Comparison of ENCODE assay signal across 6 cellular contexts in the genomic region with DNA sequence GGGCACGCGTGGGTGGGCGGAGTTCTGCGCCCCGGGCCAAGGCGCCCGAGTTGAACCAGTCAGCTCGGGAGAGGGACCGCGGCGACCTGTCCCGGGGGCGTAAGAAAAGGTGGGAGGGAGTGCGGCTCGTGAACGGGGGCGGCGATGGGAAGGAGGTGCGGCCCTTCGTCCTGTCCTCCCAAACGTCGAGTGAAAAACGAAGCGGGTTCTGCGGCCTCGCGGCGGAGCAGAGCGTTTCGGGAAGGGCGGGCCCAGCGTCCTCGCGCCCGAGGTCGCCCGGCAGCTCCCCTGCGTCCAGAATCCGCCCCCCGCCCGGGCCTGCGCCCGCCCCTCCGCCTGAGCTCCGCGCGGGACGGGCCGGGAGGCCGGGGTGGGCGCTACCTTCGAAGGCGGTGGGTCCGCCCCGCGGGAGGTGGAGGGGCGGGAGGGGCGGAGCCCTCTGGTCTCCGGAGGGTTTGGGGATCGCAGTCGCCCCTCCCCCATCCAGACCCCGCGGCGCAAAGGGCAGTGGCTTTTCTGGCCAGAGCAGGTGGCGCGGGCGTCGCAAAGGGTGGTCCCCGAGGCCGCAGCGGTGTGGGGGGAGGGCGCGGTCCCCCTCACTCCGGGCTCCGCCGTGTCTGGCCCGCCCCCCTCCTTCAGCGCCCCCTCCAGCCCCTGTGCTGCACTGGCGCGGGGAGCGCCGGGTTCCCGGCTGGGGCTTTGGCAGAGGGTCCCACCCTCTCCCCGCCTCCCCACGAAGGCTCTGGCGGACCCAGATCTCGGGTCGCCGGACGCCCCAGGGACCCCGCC. TPM values are rescaled to one million over a fixed set of nuclear protein-coding genes. Genes with fewer than 3 reads are reported as not detected.
DNase-seq lines count a peak whose midpoint lies in the region; ATAC-seq, FAIRE-seq and TF ChIP-seq lines count a peak whose summit lies in the region.

No MANE protein-coding gene starts in this region.

- H3K9me2 ChIP-seq in neural cell (ENCODE audit: insufficient read depth, low read length), result no peaks in the 10 kb centered on the region

- BruUV-seq in K562 (replicated peaks; lab: Mats Ljungman, UMichigan), result no TSS peak

- POLR2A ChIA-PET in K562 (lab: Yijun Ruan, JAX), result interaction anchor here (0.6 to 1.0 kb wide), 3 partner anchors 10 to 213 kb away, joined by 3 to 8 read pairs (median 3); no protein-coding TSS in a partner anchor

- peak overlapping the region; percentile 82; the same call in 2 of the 3 replicates for H3K27ac ChIP-seq in K562 (ENCODE audit: extremely low read depth, low read depth, low read length)
- peak overlapping the region; percentile 95 for H3K27ac ChIP-seq in neural cell (ENCODE audit: low read length)

- H3K4me3 ChIP-seq in K562, result peak overlapping the region; percentile 68
- H3K4me3 ChIP-seq in neural cell (ENCODE audit: low read length), result peak overlapping the region; percentile 93

- TF ChIP-seq CTCF in K562 (IDR thresholded peaks at IDR 0.05 in 2 of 3, conservative IDR thresholded peaks at IDR 0.05 in 1 of 3; ENCODE audit: insufficient read depth in 2 of 3, low read depth in 1 of 3, low read length in 3 of 3) (0 out of 6 replicates have a peak, but pooled peaks of 1 of the 3 experiments have one; percentile 2), neural cell (IDR thresholded peaks at IDR 0.05; ENCODE audit: poor library complexity, severe bottlenecking) (no peak)

- H4K20me1 ChIP-seq in K562 (replicated peaks; ENCODE audit: control insufficient read depth, insufficient read depth, low read length), result no peaks in the 10 kb centered on the region; the same call in 1 of the 2 replicates
- peaks cover 14% of the 10 kb centered on the region for H4K20me1 ChIP-seq in neural cell (ENCODE audit: insufficient read depth)

- H3K36me3 ChIP-seq in K562 (ENCODE audit: control insufficient read depth, insufficient read depth, low read length) (peaks cover 7% of the 10 kb centered on the region; the same call in 1 of the 3 replicates), neural cell (ENCODE audit: insufficient read depth, low read length) (no peaks in the 10 kb centered on the region)

- TF ChIP-seq EP300 in K562 (IDR thresholded peaks at IDR 0.05; ENCODE audit: low read length) (no peak), neural cell (conservative IDR thresholded peaks at IDR 0.05; ENCODE audit: poor library complexity, severe bottlenecking) (no peak)

- ATAC-seq in K562, result peak; percentile 28
- ATAC-seq in HG03565 (IDR thresholded peaks at IDR 0.05; ENCODE audit: unreplicated experiment), result no peak

- H3K9ac ChIP-seq in K562 (ENCODE audit: insufficient read depth in 1 of 2, low read depth in 2 of 2, low read length in 2 of 2) (peak overlapping the region; percentile 31 to 92; a peak in 3 of 4 replicates), neural cell (ENCODE audit: low read length) (peak overlapping the region; percentile 97)

- H3K9me3 ChIP-seq in K562 (replicated peaks; ENCODE audit: control insufficient read depth, insufficient read depth, low read depth, low read length), result no peaks in the 10 kb centered on the region
- no peaks in the 10 kb centered on the region for H3K9me3 ChIP-seq in neural cell (ENCODE audit: low read length)

- H3K79me2 ChIP-seq in K562 (ENCODE audit: control insufficient read depth, insufficient read depth, low read length) (peaks cover 43% of the 10 kb centered on the region), neural cell (replicated peaks; ENCODE audit: insufficient read depth, low read length) (peaks cover 22% of the 10 kb centered on the region)

- H3K27me3 ChIP-seq in K562 (ENCODE audit: control insufficient read depth in 2 of 2, insufficient read depth in 2 of 2, low read length in 2 of 2), result no peaks in the 10 kb centered on the region
- no peaks in the 10 kb centered on the region for H3K27me3 ChIP-seq in neural cell (ENCODE audit: insufficient read depth, low read depth, low read length)

- intact Hi-C loops in K562 (cut with micrococcal nuclease), result loop anchor here (10.0 kb wide), 1 partner anchor 118 kb away; the partner anchor contains the start of gene PTK6

- CTCF ChIA-PET in K562 (lab: Yijun Ruan, JAX; ENCODE audit: low intra/inter-chr PET ratio), result no interaction called here

- no peak for FAIRE-seq in K562 (lab: Jason Lieb, UNC)

- H3K4me2 ChIP-seq in K562 (ENCODE audit: insufficient read depth, low read length) (peak overlapping the region; percentile 66), neural cell (ENCODE audit: low read length) (peak overlapping the region; percentile 92)

- DNase-seq in activated CD8-positive, alpha-beta memory T cell treated with anti-CD3 and anti-CD28 coated beads for 24 hours, result peak; percentile 76
- DNase-seq in activated CD8-positive, alpha-beta memory T cell treated with anti-CD3 and anti-CD28 coated beads, Interleukin-2, amount 50 U/mL, for 48 hours, result no peak
- DNase-seq in K562 (ENCODE audit: extremely low read depth in 1 of 4, low spot score in 3 of 4), result peak; percentile 59 to 66 (median 63)
- DNase-seq in midbrain (lab: John Stamatoyannopoulos, UW), result no peak

- TF ChIP-seq RAD21 in K562 (CRISPR knock-in tag; conservative IDR thresholded peaks at IDR 0.05 in 1 of 2, IDR thresholded peaks at IDR 0.05 in 1 of 2) (no peak), neural cell (conservative IDR thresholded peaks at IDR 0.05) (peak; percentile 4)

- no peak for TF ChIP-seq POLR2A in K562 (conservative IDR thresholded peaks at IDR 0.05)

- peaks cover 3% of the 10 kb centered on the region for H3K9me1 ChIP-seq in K562 (ENCODE audit: control insufficient read depth, insufficient read depth, low read length)

- H3K4me1 ChIP-seq in K562 (replicated peaks in 1 of 2; ENCODE audit: control insufficient read depth in 2 of 2, insufficient read depth in 2 of 2, low read length in 2 of 2), result peaks cover 30 to 72% of the 10 kb centered on the region in 2 experiments

- in situ Hi-C loops in K562 (cut with MboI), result no loop called here

- H3F3A ChIP-seq in neural cell (ENCODE audit: insufficient read depth, low read length, poor library complexity, severe bottlenecking), result no peaks in the 10 kb centered on the region

- WGBS in K562 (ENCODE audit: insufficient coverage, low coverage, missing lambda C conversion rate), result 1% methylated on average over 25 of the region's 91 CpGs

- H2AFZ ChIP-seq in K562 (ENCODE audit: low read depth, low read length) (peak overlapping the region; percentile 72), neural cell (ENCODE audit: low read depth, low read length) (no peak overlapping the region)

RNA-seq across cellular contexts. Expression of gene STMN3, which starts 0.8 kb away (rescaled TPM):
- total RNA-seq in K562 (2011; cell fraction: chromatin; rRNA removed; ENCODE audit: low replicate concordance), result 14.9 and 42.3 TPM in 2 replicates
- total RNA-seq in K562 (2011; cell fraction: nucleolus; rRNA removed), result 45.7 and 51.0 TPM in 2 replicates
- total RNA-seq in K562 (2011; cell fraction: nucleoplasm; rRNA removed), result 22.8 and 23.8 TPM in 2 replicates
- total RNA-seq in K562 (2014; rRNA removed) (65.6 and 79.2 TPM in 2 replicates), K562 (2014; rRNA removed; fragmentation: Illumina TruSeq; extraction: Trizol) (6.8 and 8.8 TPM in 2 replicates), K562 (2015; rRNA removed; fragmentation: Illumina TruSeq; extraction: Trizol) (29.4 and 29.9 TPM in 2 replicates), K562 (2021) (50.2 and 52.4 TPM in 2 replicates)
- polyA plus RNA-seq in K562 (2011; rRNA removed) (30.9 and 37.6 TPM in 2 replicates), K562 (2014; fragmentation: Illumina TruSeq; extraction: Trizol) (20.3 and 36.0 TPM in 2 replicates), K562 (2014; fragmentation: Nextera tagmentation; extraction: Ambion mirVana) (under 1 TPM; 0.70 to 0.85 TPM), K562 (2014; rRNA removed) (58.0 and 60.2 TPM in 2 replicates), neural cell (268 and 322 TPM in 2 replicates)
- polyA plus RNA-seq in K562 (2011; cell fraction: cytosol; rRNA removed), result 51.3 and 126 TPM in 2 replicates
- polyA plus RNA-seq in K562 (2011; cell fraction: nucleus; rRNA removed), result 98.8 and 152 TPM in 2 replicates
- 20.9 and 32.0 TPM in 2 replicates for polyA plus RNA-seq in K562 (2012)
- polyA minus RNA-seq in K562 (2011; rRNA and poly(A)+ RNA removed), result 4.9 and 7.8 TPM in 2 replicates
- polyA minus RNA-seq in K562 (2011; cell fraction: cytosol; rRNA and poly(A)+ RNA removed), result 17.1 and 19.4 TPM in 2 replicates
- polyA minus RNA-seq in K562 (2011; cell fraction: nucleus; rRNA and poly(A)+ RNA removed), result 7.1 and 9.2 TPM in 2 replicates
- 161 and 172 TPM in 2 replicates for polyA minus RNA-seq in neural cell

RNA-seq across cellular contexts. Expression of gene RTEL1, which starts 5.7 kb away (rescaled TPM):
- 274 and 684 TPM in 2 replicates for total RNA-seq in K562 (2011; cell fraction: chromatin; rRNA removed; ENCODE audit: low replicate concordance)
- 188 TPM in 2 replicates for total RNA-seq in K562 (2011; cell fraction: nucleolus; rRNA removed)
- 175 and 176 TPM in 2 replicates for total RNA-seq in K562 (2011; cell fraction: nucleoplasm; rRNA removed)
- total RNA-seq in K562 (2014; rRNA removed) (27.7 and 32.0 TPM in 2 replicates), K562 (2014; rRNA removed; fragmentation: Illumina TruSeq; extraction: Trizol) (11.3 and 12.0 TPM in 2 replicates), K562 (2015; rRNA removed; fragmentation: Illumina TruSeq; extraction: Trizol) (14.0 and 15.4 TPM in 2 replicates), K562 (2021) (53.1 and 61.0 TPM in 2 replicates)
- polyA plus RNA-seq in K562 (2011; rRNA removed) (25.2 and 34.3 TPM in 2 replicates), K562 (2014; fragmentation: Illumina TruSeq; extraction: Trizol) (17.9 and 20.1 TPM in 2 replicates), K562 (2014; fragmentation: Nextera tagmentation; extraction: Ambion mirVana) (under 1 TPM; 0.36 to 0.45 TPM), K562 (2014; rRNA removed) (31.8 and 35.7 TPM in 2 replicates), neural cell (29.2 and 31.9 TPM in 2 replicates)
- 10.0 and 23.6 TPM in 2 replicates for polyA plus RNA-seq in K562 (2011; cell fraction: cytosol; rRNA removed)
- 238 and 368 TPM in 2 replicates for polyA plus RNA-seq in K562 (2011; cell fraction: nucleus; rRNA removed)
- polyA plus RNA-seq in K562 (2012), result 10.8 and 25.1 TPM in 2 replicates
- 48.3 and 49.0 TPM in 2 replicates for polyA minus RNA-seq in K562 (2011; rRNA and poly(A)+ RNA removed)
- 14.8 and 14.9 TPM in 2 replicates for polyA minus RNA-seq in K562 (2011; cell fraction: cytosol; rRNA and poly(A)+ RNA removed)
- 63.7 and 84.3 TPM in 2 replicates for polyA minus RNA-seq in K562 (2011; cell fraction: nucleus; rRNA and poly(A)+ RNA removed)
- polyA minus RNA-seq in neural cell, result 10.7 and 17.8 TPM in 2 replicates

RNA-seq across cellular contexts. Expression of gene GMEB2, which starts 25.5 kb away (rescaled TPM):
- total RNA-seq in K562 (2011; cell fraction: chromatin; rRNA removed; ENCODE audit: low replicate concordance), result 8.8 and 18.6 TPM in 2 replicates
- total RNA-seq in K562 (2011; cell fraction: nucleolus; rRNA removed), result 13.2 and 13.8 TPM in 2 replicates
- 10.0 and 10.4 TPM in 2 replicates for total RNA-seq in K562 (2011; cell fraction: nucleoplasm; rRNA removed)
- total RNA-seq in K562 (2014; rRNA removed), result 10.2 and 11.5 TPM in 2 replicates
- total RNA-seq in K562 (2014; rRNA removed; fragmentation: Illumina TruSeq; extraction: Trizol), result 2.6 and 2.8 TPM in 2 replicates
- total RNA-seq in K562 (2015; rRNA removed; fragmentation: Illumina TruSeq; extraction: Trizol), result 5.2 and 5.5 TPM in 2 replicates
- total RNA-seq in K562 (2021), result 11.5 and 13.9 TPM in 2 replicates
- 7.4 and 8.1 TPM in 2 replicates for polyA plus RNA-seq in K562 (2011; rRNA removed)
- polyA plus RNA-seq in K562 (2011; cell fraction: cytosol; rRNA removed), result 8.1 and 14.6 TPM in 2 replicates
- polyA plus RNA-seq in K562 (2011; cell fraction: nucleus; rRNA removed), result 18.5 and 27.6 TPM in 2 replicates
- 8.0 and 9.6 TPM in 2 replicates for polyA plus RNA-seq in K562 (2012)
- 6.3 and 8.8 TPM in 2 replicates for polyA plus RNA-seq in K562 (2014; fragmentation: Illumina TruSeq; extraction: Trizol)
- under 1 TPM; 0.03 to 0.08 TPM for polyA plus RNA-seq in K562 (2014; fragmentation: Nextera tagmentation; extraction: Ambion mirVana)
- polyA plus RNA-seq in K562 (2014; rRNA removed), result 8.4 and 8.5 TPM in 2 replicates
- 3.0 and 4.5 TPM in 2 replicates for polyA minus RNA-seq in K562 (2011; rRNA and poly(A)+ RNA removed)
- 6.2 and 7.3 TPM in 2 replicates for polyA minus RNA-seq in K562 (2011; cell fraction: cytosol; rRNA and poly(A)+ RNA removed)
- polyA minus RNA-seq in K562 (2011; cell fraction: nucleus; rRNA and poly(A)+ RNA removed), result 4.3 and 4.4 TPM in 2 replicates
- 13.7 and 14.1 TPM in 2 replicates for polyA plus RNA-seq in neural cell
- polyA minus RNA-seq in neural cell, result 16.0 and 17.8 TPM in 2 replicates

RNA-seq across cellular contexts. Expression of gene TNFRSF6B, which starts 44.1 kb away (rescaled TPM):
- total RNA-seq in K562 (2011; cell fraction: chromatin; rRNA removed; ENCODE audit: low replicate concordance), result not detected in 2 replicates
- 4.9 and 6.3 TPM in 2 replicates for total RNA-seq in K562 (2011; cell fraction: nucleolus; rRNA removed)
- total RNA-seq in K562 (2011; cell fraction: nucleoplasm; rRNA removed), result not detected in 2 replicates
- total RNA-seq in K562 (2014; rRNA removed) (0.32 and 3.8 TPM in 2 replicates), K562 (2014; rRNA removed; fragmentation: Illumina TruSeq; extraction: Trizol) (not detected in 2 replicates), K562 (2015; rRNA removed; fragmentation: Illumina TruSeq; extraction: Trizol) (0.19 TPM in 1 of 2 replicates, not detected in the other), K562 (2021) (not detected in 2 replicates)
- polyA plus RNA-seq in K562 (2011; rRNA removed) (0.10 and 0.37 TPM in 2 replicates), K562 (2014; fragmentation: Illumina TruSeq; extraction: Trizol) (not detected in 2 replicates), K562 (2014; fragmentation: Nextera tagmentation; extraction: Ambion mirVana) (not detected), K562 (2014; rRNA removed) (3.2 and 3.5 TPM in 2 replicates), neural cell (9.4 TPM in 1 of 2 replicates, not detected in the other)
- polyA plus RNA-seq in K562 (2011; cell fraction: cytosol; rRNA removed), result 1.1 and 5.8 TPM in 2 replicates
- polyA plus RNA-seq in K562 (2011; cell fraction: nucleus; rRNA removed), result 1.4 and 13.8 TPM in 2 replicates
- polyA plus RNA-seq in K562 (2012), result 0.87 and 1.3 TPM in 2 replicates
- polyA minus RNA-seq in K562 (2011; rRNA and poly(A)+ RNA removed), result not detected in 2 replicates
- polyA minus RNA-seq in K562 (2011; cell fraction: cytosol; rRNA and poly(A)+ RNA removed), result not detected in 2 replicates
- 1.2 TPM in 1 of 2 replicates, not detected in the other for polyA minus RNA-seq in K562 (2011; cell fraction: nucleus; rRNA and poly(A)+ RNA removed)
- not detected in 2 replicates for polyA minus RNA-seq in neural cell

RNA-seq across cellular contexts. Expression of gene ARFRP1, which starts 55.4 kb away (rescaled TPM):
- 98.6 and 222 TPM in 2 replicates for total RNA-seq in K562 (2011; cell fraction: chromatin; rRNA removed; ENCODE audit: low replicate concordance)
- total RNA-seq in K562 (2011; cell fraction: nucleolus; rRNA removed), result 116 and 124 TPM in 2 replicates
- total RNA-seq in K562 (2011; cell fraction: nucleoplasm; rRNA removed), result 75.6 and 81.5 TPM in 2 replicates
- 64.3 and 74.1 TPM in 2 replicates for total RNA-seq in K562 (2014; rRNA removed)
- 16.1 and 19.1 TPM in 2 replicates for total RNA-seq in K562 (2014; rRNA removed; fragmentation: Illumina TruSeq; extraction: Trizol)
- 37.3 and 37.7 TPM in 2 replicates for total RNA-seq in K562 (2015; rRNA removed; fragmentation: Illumina TruSeq; extraction: Trizol)
- 64.0 and 78.9 TPM in 2 replicates for total RNA-seq in K562 (2021)
- 37.5 and 39.5 TPM in 2 replicates for polyA plus RNA-seq in K562 (2011; rRNA removed)
- 52.0 and 57.8 TPM in 2 replicates for polyA plus RNA-seq in K562 (2011; cell fraction: cytosol; rRNA removed)
- polyA plus RNA-seq in K562 (2011; cell fraction: nucleus; rRNA removed), result 132 and 147 TPM in 2 replicates
- polyA plus RNA-seq in K562 (2012), result 44.1 and 48.2 TPM in 2 replicates
- polyA plus RNA-seq in K562 (2014; fragmentation: Illumina TruSeq; extraction: Trizol), result 20.0 and 36.3 TPM in 2 replicates
- 1 to 10 TPM; 2.2 to 6.0 TPM for polyA plus RNA-seq in K562 (2014; fragmentation: Nextera tagmentation; extraction: Ambion mirVana)
- 66.9 and 70.5 TPM in 2 replicates for polyA plus RNA-seq in K562 (2014; rRNA removed)
- 18.4 and 33.9 TPM in 2 replicates for polyA minus RNA-seq in K562 (2011; rRNA and poly(A)+ RNA removed)
- 14.4 and 22.2 TPM in 2 replicates for polyA minus RNA-seq in K562 (2011; cell fraction: cytosol; rRNA and poly(A)+ RNA removed)
- 46.2 and 62.4 TPM in 2 replicates for polyA minus RNA-seq in K562 (2011; cell fraction: nucleus; rRNA and poly(A)+ RNA removed)
- 70.9 and 78.0 TPM in 2 replicates for polyA plus RNA-seq in neural cell
- polyA minus RNA-seq in neural cell, result 24.1 and 24.7 TPM in 2 replicates

Comparison
In these comparisons a context has a peak if more than half of its experiments do, and no peak if none do; other contexts are left out.
1. DNase-seq: peak in activated CD8-positive, alpha-beta memory T cell treated with anti-CD3 and anti-CD28 coated beads for 24 hours (single experiment) and K562 (4 of 4); none in activated CD8-positive, alpha-beta memory T cell treated with anti-CD3 and anti-CD28 coated beads, Interleukin-2, amount 50 U/mL, for 48 hours (single experiment) and midbrain (single experiment).